1 cellular context compared by ENCODE assay signal in the genomic region with DNA sequence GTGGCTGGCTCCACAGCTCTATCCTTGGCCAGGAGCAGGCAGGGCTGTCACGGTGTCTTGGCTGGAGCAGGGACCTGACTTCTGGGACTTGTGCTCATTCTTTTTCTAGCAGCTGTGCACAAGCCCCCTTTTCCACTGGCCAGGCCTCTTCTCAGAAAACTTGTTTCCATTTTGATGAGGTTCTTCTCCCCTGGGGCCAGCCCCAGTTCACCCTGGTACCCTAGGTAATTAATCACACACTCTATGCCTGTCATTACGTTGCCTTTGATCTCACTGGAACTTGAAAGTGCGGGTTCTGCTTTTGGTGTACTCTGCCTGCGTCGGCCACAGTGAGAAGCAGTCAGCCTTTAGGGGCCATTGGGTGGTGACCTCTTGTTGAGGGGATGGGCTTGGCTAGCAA.
TF ChIP-seq lines count a peak whose summit lies in the region.

No MANE protein-coding gene starts in this region.

TF ChIP-seq in GM12878, 131 proteins besides CTCF, POLR2A, EP300 and RAD21 (continued from another document):
- TF ChIP-seq, protein P1, sequence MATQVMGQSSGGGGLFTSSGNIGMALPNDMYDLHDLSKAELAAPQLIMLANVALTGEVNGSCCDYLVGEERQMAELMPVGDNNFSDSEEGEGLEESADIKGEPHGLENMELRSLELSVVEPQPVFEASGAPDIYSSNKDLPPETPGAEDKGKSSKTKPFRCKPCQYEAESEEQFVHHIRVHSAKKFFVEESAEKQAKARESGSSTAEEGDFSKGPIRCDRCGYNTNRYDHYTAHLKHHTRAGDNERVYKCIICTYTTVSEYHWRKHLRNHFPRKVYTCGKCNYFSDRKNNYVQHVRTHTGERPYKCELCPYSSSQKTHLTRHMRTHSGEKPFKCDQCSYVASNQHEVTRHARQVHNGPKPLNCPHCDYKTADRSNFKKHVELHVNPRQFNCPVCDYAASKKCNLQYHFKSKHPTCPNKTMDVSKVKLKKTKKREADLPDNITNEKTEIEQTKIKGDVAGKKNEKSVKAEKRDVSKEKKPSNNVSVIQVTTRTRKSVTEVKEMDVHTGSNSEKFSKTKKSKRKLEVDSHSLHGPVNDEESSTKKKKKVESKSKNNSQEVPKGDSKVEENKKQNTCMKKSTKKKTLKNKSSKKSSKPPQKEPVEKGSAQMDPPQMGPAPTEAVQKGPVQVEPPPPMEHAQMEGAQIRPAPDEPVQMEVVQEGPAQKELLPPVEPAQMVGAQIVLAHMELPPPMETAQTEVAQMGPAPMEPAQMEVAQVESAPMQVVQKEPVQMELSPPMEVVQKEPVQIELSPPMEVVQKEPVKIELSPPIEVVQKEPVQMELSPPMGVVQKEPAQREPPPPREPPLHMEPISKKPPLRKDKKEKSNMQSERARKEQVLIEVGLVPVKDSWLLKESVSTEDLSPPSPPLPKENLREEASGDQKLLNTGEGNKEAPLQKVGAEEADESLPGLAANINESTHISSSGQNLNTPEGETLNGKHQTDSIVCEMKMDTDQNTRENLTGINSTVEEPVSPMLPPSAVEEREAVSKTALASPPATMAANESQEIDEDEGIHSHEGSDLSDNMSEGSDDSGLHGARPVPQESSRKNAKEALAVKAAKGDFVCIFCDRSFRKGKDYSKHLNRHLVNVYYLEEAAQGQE (IDR thresholded peaks at IDR 0.05; ENCODE audit: low read depth, low read length), result no peak
- TF ChIP-seq ZBED1 (IDR thresholded peaks at IDR 0.05; ENCODE audit: borderline replicate concordance) (no peak), CEBPB (IDR thresholded peaks at IDR 0.05; ENCODE audit: borderline replicate concordance in 1 of 2, low read depth in 2 of 2, low read length in 2 of 2) (no peak), MYB (IDR thresholded peaks at IDR 0.05; ENCODE audit: borderline replicate concordance, low read depth, low read length) (no peak; the same call in 1 of the 2 replicates), CBX5 (IDR thresholded peaks at IDR 0.05; ENCODE audit: low read depth) (no peak), NBN (IDR thresholded peaks at IDR 0.05) (peak; percentile 76), NRF1 (conservative IDR thresholded peaks at IDR 0.05; ENCODE audit: low read depth, low read length) (no peak), SPI1 (IDR thresholded peaks at IDR 0.05; ENCODE audit: borderline replicate concordance, insufficient read depth, low read depth, low read length) (peak; percentile 76; the same call in 1 of the 2 replicates), KAT2A (conservative IDR thresholded peaks at IDR 0.05; ENCODE audit: control insufficient read depth, low read depth, low read length) (no peak), CREB1 (IDR thresholded peaks at IDR 0.05; ENCODE audit: low read depth) (peak; percentile 19; the same call in 1 of the 2 replicates), CREM (IDR thresholded peaks at IDR 0.05; ENCODE audit: low read depth) (peak; percentile 48), KDM1A (IDR thresholded peaks at IDR 0.05; ENCODE audit: borderline replicate concordance) (no peak), BRCA1 (IDR thresholded peaks at IDR 0.05; ENCODE audit: low read depth, low read length) (no peak), HDAC2 (IDR thresholded peaks at IDR 0.05) (no peak)
- TF ChIP-seq, protein P2, sequence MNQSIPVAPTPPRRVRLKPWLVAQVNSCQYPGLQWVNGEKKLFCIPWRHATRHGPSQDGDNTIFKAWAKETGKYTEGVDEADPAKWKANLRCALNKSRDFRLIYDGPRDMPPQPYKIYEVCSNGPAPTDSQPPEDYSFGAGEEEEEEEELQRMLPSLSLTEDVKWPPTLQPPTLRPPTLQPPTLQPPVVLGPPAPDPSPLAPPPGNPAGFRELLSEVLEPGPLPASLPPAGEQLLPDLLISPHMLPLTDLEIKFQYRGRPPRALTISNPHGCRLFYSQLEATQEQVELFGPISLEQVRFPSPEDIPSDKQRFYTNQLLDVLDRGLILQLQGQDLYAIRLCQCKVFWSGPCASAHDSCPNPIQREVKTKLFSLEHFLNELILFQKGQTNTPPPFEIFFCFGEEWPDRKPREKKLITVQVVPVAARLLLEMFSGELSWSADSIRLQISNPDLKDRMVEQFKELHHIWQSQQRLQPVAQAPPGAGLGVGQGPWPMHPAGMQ (IDR thresholded peaks at IDR 0.05; ENCODE audit: borderline replicate concordance), result no peak
- TF ChIP-seq, protein P3, sequence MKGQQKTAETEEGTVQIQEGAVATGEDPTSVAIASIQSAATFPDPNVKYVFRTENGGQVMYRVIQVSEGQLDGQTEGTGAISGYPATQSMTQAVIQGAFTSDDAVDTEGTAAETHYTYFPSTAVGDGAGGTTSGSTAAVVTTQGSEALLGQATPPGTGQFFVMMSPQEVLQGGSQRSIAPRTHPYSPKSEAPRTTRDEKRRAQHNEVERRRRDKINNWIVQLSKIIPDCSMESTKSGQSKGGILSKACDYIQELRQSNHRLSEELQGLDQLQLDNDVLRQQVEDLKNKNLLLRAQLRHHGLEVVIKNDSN (IDR thresholded peaks at IDR 0.05; ENCODE audit: borderline replicate concordance, extremely low read length, insufficient read depth, low read depth, low read length), result no peak
